Comparison of ENCODE assay signal across 22 cellular contexts in genomic region chr17:82118178-82118814, GRCh38. TPM values are rescaled to one million over a fixed set of nuclear protein-coding genes. Genes with fewer than 3 reads are reported as not detected.
DNase-seq lines count a peak whose midpoint lies in the region; ATAC-seq and TF ChIP-seq lines count a peak whose summit lies in the region.
"Had no signal": no experiment of that assay in that cellular context is flagged by ENCODE, and none has a peak within 500 bp of the region (broad histone marks: within the 10 kb centered on the region; RNA-seq: fewer than 3 reads in every experiment).

No MANE protein-coding gene starts in this region.

- H3K4me3 ChIP-seq in endodermal cell (ENCODE audit: low read length), result no peak overlapping the region
- no peak overlapping the region for H3K4me3 ChIP-seq in upper lobe of right lung
- H3K4me3 ChIP-seq: esophagus squamous epithelium, vagina had no signal

- peaks cover 34% of the 10 kb centered on the region for H3K4me1 Mint-ChIP-seq in activated CD4-positive, alpha-beta T cell treated with anti-CD3 and anti-CD28 coated beads, Interleukin-2, amount 10 ng/mL, durations not matched to agents 7 days and 5 days
- peaks cover 30% of the 10 kb centered on the region for H3K4me1 Mint-ChIP-seq in endodermal cell
- peaks cover 18% of the 10 kb centered on the region for H3K4me1 Mint-ChIP-seq in nephron
- H3K4me1 Mint-ChIP-seq in activated naive CD4-positive, alpha-beta T cell treated with anti-CD3 and anti-CD28 coated beads for 36 hours (ENCODE audit: low read depth), result peaks cover 33% of the 10 kb centered on the region
- H3K4me1 Mint-ChIP-seq: central memory CD8-positive, alpha-beta T cell had no signal

- intact Hi-C loops in upper lobe of right lung (cut with DNase I), result no loop called here
- intact Hi-C loops in activated naive CD4-positive, alpha-beta T cell treated with anti-CD3 and anti-CD28 coated beads for 36 hours (cut with micrococcal nuclease), result no loop called here

- H3K4me3 Mint-ChIP-seq in activated CD4-positive, alpha-beta T cell treated with anti-CD3 and anti-CD28 coated beads, Interleukin-2, amount 10 ng/mL, durations not matched to agents 7 days and 5 days, result no peak overlapping the region
- H3K4me3 Mint-ChIP-seq in endodermal cell (peak overlapping the region; percentile 10), nephron (peak overlapping the region in 1 of 3 experiments; percentile 26)
- no peak overlapping the region for H3K4me3 Mint-ChIP-seq in activated naive CD4-positive, alpha-beta T cell treated with anti-CD3 and anti-CD28 coated beads for 36 hours
- H3K4me3 Mint-ChIP-seq: activated CD4-positive, alpha-beta T cell treated with anti-CD3 and anti-CD28 coated beads, Interleukin-2, amount 10 ng/mL, durations not matched to agents 24 days and 14 days; central memory CD8-positive, alpha-beta T cell had no signal

- POLR2A ChIA-PET in activated CD4-positive, alpha-beta T cell treated with anti-CD3 and anti-CD28 coated beads, Interleukin-2, amount 10 ng/mL, durations not matched to agents 7 days and 5 days (lab: Charles Lee), result no interaction called here

- CTCF ChIA-PET in activated CD4-positive, alpha-beta T cell treated with anti-CD3 and anti-CD28 coated beads, Interleukin-2, amount 10 ng/mL, durations not matched to agents 7 days and 5 days (lab: Charles Lee), result no interaction called here
- CTCF ChIA-PET in activated naive CD4-positive, alpha-beta T cell treated with anti-CD3 and anti-CD28 coated beads for 36 hours (lab: Charles Lee), result no interaction called here

- WGBS in endodermal cell (ENCODE audit: insufficient coverage in 1 of 2, insufficient read length in 1 of 2), 2 experiments, result 93 to 94% methylated on average over 17 to 18 of the region's 18 CpGs

- TF ChIP-seq CTCF in endodermal cell (conservative IDR thresholded peaks at IDR 0.05) (no peak), nephron (IDR thresholded peaks at IDR 0.05; ENCODE audit: unreplicated experiment in 3 of 3) (no peak), upper lobe of right lung (IDR thresholded peaks at IDR 0.05) (no peak)

- peak overlapping the region; percentile 44 for H3K27ac ChIP-seq in endodermal cell (ENCODE audit: low read depth, low read length)
- peak overlapping the region; percentile 66 for H3K27ac ChIP-seq in upper lobe of right lung
- H3K27ac ChIP-seq: esophagus squamous epithelium, vagina had no signal

- H3K9me3 ChIP-seq in endodermal cell (ENCODE audit: control insufficient read depth, low read length) (no peaks in the 10 kb centered on the region), upper lobe of right lung (no peaks in the 10 kb centered on the region)
- H3K9me3 ChIP-seq: BE2C, esophagus squamous epithelium, vagina had no signal

- DNase-seq in activated CD4-positive, alpha-beta T cell treated with anti-CD3 and anti-CD28 coated beads, Interleukin-2, amount 10 ng/mL, durations not matched to agents 7 days and 5 days, result no peak
- no peak for DNase-seq in activated CD4-positive, alpha-beta T cell treated with anti-CD3 and anti-CD28 coated beads for 4 hours
- DNase-seq in endodermal cell (no peak), upper lobe of right lung (no peak), D341Med (ENCODE audit: low spot score) (no peak), COR-L47 (lab: John Stamatoyannopoulos, UW) (no peak)
- no peak for DNase-seq in activated naive CD4-positive, alpha-beta T cell treated with anti-CD3 and anti-CD28 coated beads for 36 hours
- DNase-seq: activated CD4-positive, alpha-beta T cell treated with anti-CD3 and anti-CD28 coated beads, Interleukin-2, amount 10 ng/mL, durations not matched to agents 24 days and 14 days; activated CD8-positive, alpha-beta memory T cell treated with anti-CD3 and anti-CD28 coated beads, Interleukin-2, amount 50 U/mL, for 4 hours; activated gamma-delta T cell; BE2C; effector CD8-positive, alpha-beta T cell; esophagus squamous epithelium; HCEC 1CT; left colon; NCI-H187; NCI-H345; stimulated activated CD4-positive, alpha-beta T cell treated with anti-CD3 and anti-CD28 coated beads, Interleukin-2, amount 100 ng/mL, for 24 hours had no signal

- peak overlapping the region; percentile 30 for H3K9ac ChIP-seq in endodermal cell (ENCODE audit: extremely low read depth, low read length, poor library complexity, severe bottlenecking)

- H3K27ac Mint-ChIP-seq in activated CD4-positive, alpha-beta T cell treated with anti-CD3 and anti-CD28 coated beads, Interleukin-2, amount 10 ng/mL, durations not matched to agents 7 days and 5 days, result peak overlapping the region; percentile 10
- H3K27ac Mint-ChIP-seq in endodermal cell, result peak overlapping the region; percentile 81
- peak overlapping the region; percentile 77 to 86 (median 77) for H3K27ac Mint-ChIP-seq in nephron
- H3K27ac Mint-ChIP-seq in activated naive CD4-positive, alpha-beta T cell treated with anti-CD3 and anti-CD28 coated beads for 36 hours, result no peak overlapping the region
- H3K27ac Mint-ChIP-seq: activated CD4-positive, alpha-beta T cell treated with anti-CD3 and anti-CD28 coated beads, Interleukin-2, amount 10 ng/mL, durations not matched to agents 24 days and 14 days had no signal

- no peaks in the 10 kb centered on the region for H3K9me3 Mint-ChIP-seq in activated CD4-positive, alpha-beta T cell treated with anti-CD3 and anti-CD28 coated beads, Interleukin-2, amount 10 ng/mL, durations not matched to agents 7 days and 5 days
- H3K9me3 Mint-ChIP-seq in endodermal cell (no peaks in the 10 kb centered on the region), nephron (no peaks in the 10 kb centered on the region)
- no peaks in the 10 kb centered on the region for H3K9me3 Mint-ChIP-seq in activated naive CD4-positive, alpha-beta T cell treated with anti-CD3 and anti-CD28 coated beads for 36 hours
- H3K9me3 Mint-ChIP-seq: activated CD4-positive, alpha-beta T cell treated with anti-CD3 and anti-CD28 coated beads, Interleukin-2, amount 10 ng/mL, durations not matched to agents 24 days and 14 days; central memory CD8-positive, alpha-beta T cell had no signal

- H3K4me1 ChIP-seq in endodermal cell (ENCODE audit: control insufficient read depth, insufficient read depth, low read length) (peaks cover 15% of the 10 kb centered on the region), upper lobe of right lung (peaks cover 3% of the 10 kb centered on the region)
- H3K4me1 ChIP-seq: esophagus squamous epithelium, vagina had no signal

- no peaks in the 10 kb centered on the region for H3K36me3 ChIP-seq in endodermal cell (ENCODE audit: control insufficient read depth, insufficient read depth, low read length)
- H3K36me3 ChIP-seq in upper lobe of right lung, result no peaks in the 10 kb centered on the region
- H3K36me3 ChIP-seq: BE2C, vagina had no signal

- H3K27me3 ChIP-seq in endodermal cell (ENCODE audit: control insufficient read depth, insufficient read depth, low read length, poor library complexity, severe bottlenecking), result no peaks in the 10 kb centered on the region
- H3K27me3 ChIP-seq in upper lobe of right lung, result no peaks in the 10 kb centered on the region
- H3K27me3 ChIP-seq: BE2C, esophagus squamous epithelium, vagina had no signal

- H3K36me3 Mint-ChIP-seq in activated CD4-positive, alpha-beta T cell treated with anti-CD3 and anti-CD28 coated beads, Interleukin-2, amount 10 ng/mL, durations not matched to agents 7 days and 5 days (ENCODE audit: low read depth), result peaks cover 3% of the 10 kb centered on the region
- H3K36me3 Mint-ChIP-seq in endodermal cell (ENCODE audit: low read depth) (peaks cover 25% of the 10 kb centered on the region), nephron (ENCODE audit: low read depth) (peaks cover 11% of the 10 kb centered on the region)
- peaks cover 4% of the 10 kb centered on the region for H3K36me3 Mint-ChIP-seq in activated naive CD4-positive, alpha-beta T cell treated with anti-CD3 and anti-CD28 coated beads for 36 hours (ENCODE audit: low read depth)

- ATAC-seq in upper lobe of right lung, result peak; percentile 6
- ATAC-seq: left colon, Panc1 had no signal

- H3K27me3 Mint-ChIP-seq in activated CD4-positive, alpha-beta T cell treated with anti-CD3 and anti-CD28 coated beads, Interleukin-2, amount 10 ng/mL, durations not matched to agents 7 days and 5 days, result no peaks in the 10 kb centered on the region
- H3K27me3 Mint-ChIP-seq in endodermal cell (ENCODE audit: insufficient read depth) (no peaks in the 10 kb centered on the region), nephron (ENCODE audit: low read depth) (no peaks in the 10 kb centered on the region)
- no peaks in the 10 kb centered on the region for H3K27me3 Mint-ChIP-seq in activated naive CD4-positive, alpha-beta T cell treated with anti-CD3 and anti-CD28 coated beads for 36 hours (ENCODE audit: low read depth)
- H3K27me3 Mint-ChIP-seq: activated CD4-positive, alpha-beta T cell treated with anti-CD3 and anti-CD28 coated beads, Interleukin-2, amount 10 ng/mL, durations not matched to agents 24 days and 14 days; central memory CD8-positive, alpha-beta T cell had no signal

RNA-seq across cellular contexts. Expression of gene FASN, which starts 20.3 kb away (rescaled TPM):
- total RNA-seq in activated CD4-positive, alpha-beta T cell treated with anti-CD3 and anti-CD28 coated beads, Interleukin-2, amount 10 ng/mL, durations not matched to agents 7 days and 5 days, result 100 to 1,000 TPM; 138 to 139 TPM
- total RNA-seq in endodermal cell (100 to 1,000 TPM; 371 to 498 TPM), upper lobe of right lung (432 TPM)
- 301 TPM for polyA plus RNA-seq in endodermal cell (2013, experiment 1 of 2)
- 312 TPM for polyA plus RNA-seq in endodermal cell (2013, experiment 2 of 2)
- total RNA-seq in activated naive CD4-positive, alpha-beta T cell treated with anti-CD3 and anti-CD28 coated beads for 36 hours, result 100 to 1,000 TPM; 183 to 195 TPM

RNA-seq across cellular contexts. Expression of gene DUS1L, which starts 52.7 kb away (rescaled TPM):
- total RNA-seq in activated CD4-positive, alpha-beta T cell treated with anti-CD3 and anti-CD28 coated beads, Interleukin-2, amount 10 ng/mL, durations not matched to agents 7 days and 5 days, result 100 to 1,000 TPM; 113 to 127 TPM
- 100 to 1,000 TPM in 1 of 2 donors, 10 to 100 TPM in 1; 85.3 to 108 TPM for total RNA-seq in endodermal cell
- 74.8 TPM for polyA plus RNA-seq in endodermal cell (2013, experiment 1 of 2)
- 69.5 TPM for polyA plus RNA-seq in endodermal cell (2013, experiment 2 of 2)
- 82.4 TPM for total RNA-seq in upper lobe of right lung
- 100 to 1,000 TPM; 132 to 133 TPM for total RNA-seq in activated naive CD4-positive, alpha-beta T cell treated with anti-CD3 and anti-CD28 coated beads for 36 hours
